Comparison of ENCODE assay signal across 8 cellular contexts in genomic region chr2:231670892-231671616, GRCh38. TPM values are rescaled to one million over a fixed set of nuclear protein-coding genes. Genes with fewer than 3 reads are reported as not detected.
DNase-seq lines count a peak whose midpoint lies in the region; ATAC-seq and TF ChIP-seq lines count a peak whose summit lies in the region.

No MANE protein-coding gene starts in this region.

- ATAC-seq in HG03064 (IDR thresholded peaks at IDR 0.05; ENCODE audit: low read depth, unreplicated experiment) (peak; percentile 4), activated B cell treated with CpG ODN at 0.5 μM for 24 hours (ENCODE audit: low read depth) (peak; percentile 1)

- no peak overlapping the region for H3K4me2 ChIP-seq in mesendoderm (ENCODE audit: low read length)

- H3K79me1 ChIP-seq in mesendoderm (ENCODE audit: low read length), result no peaks in the 10 kb centered on the region

- peak overlapping the region; percentile 3 for H2BK120ac ChIP-seq in mesendoderm (ENCODE audit: low read depth, low read length)

- H3K23ac ChIP-seq in mesendoderm (ENCODE audit: low read length), result no peak overlapping the region

- intact Hi-C loops in activated B cell treated with CpG ODN at 0.5 μM for 24 hours (cut with micrococcal nuclease), result no loop called here

- POLR2A ChIA-PET in activated B cell treated with CpG ODN at 0.5 μM for 24 hours (lab: Charles Lee), result interaction anchor here (0.6 to 20.7 kb wide), 18 partner anchors 12 to 880 kb away, joined by 3 to 1242 read pairs (median 10); partner anchors contain the start of genes NCL and PTMA

- TF ChIP-seq CTCF in activated B cell treated with CpG ODN at 0.5 μM for 24 hours (IDR thresholded peaks at IDR 0.05), result no peak

- H3K27ac ChIP-seq in mesendoderm (ENCODE audit: low read depth, low read length), result peak overlapping the region; percentile 4

- no peaks in the 10 kb centered on the region for H3K79me2 ChIP-seq in mesendoderm (ENCODE audit: control insufficient read depth, insufficient read depth, low read length)

- H4K8ac ChIP-seq in mesendoderm (ENCODE audit: low read depth, low read length), result no peak overlapping the region

- H3K56ac ChIP-seq in mesendoderm (ENCODE audit: low read length), result peak overlapping the region; percentile 79

- no peaks in the 10 kb centered on the region for H3K27me3 ChIP-seq in mesendoderm (ENCODE audit: insufficient read depth, low read length, poor library complexity)

- no peaks in the 10 kb centered on the region for H3K9me3 Mint-ChIP-seq in activated B cell treated with CpG ODN at 0.5 μM for 24 hours

- H3K4me1 Mint-ChIP-seq in activated B cell treated with CpG ODN at 0.5 μM for 24 hours, result peaks cover 96% of the 10 kb centered on the region

- no CpG with 5 or more reads among the region's 8 CpGs for WGBS in mesendoderm (ENCODE audit: extremely low coverage, insufficient coverage, low lambda C conversion rate)

- peak overlapping the region; percentile 31 for H3K9ac ChIP-seq in mesendoderm (ENCODE audit: low read length)

- CTCF ChIA-PET in activated B cell treated with CpG ODN at 0.5 μM for 24 hours (lab: Charles Lee), result interaction anchor here (2.6 to 20.2 kb wide), 4 partner anchors 23 to 60 kb away, joined by 28 to 429 read pairs (median 228); partner anchors contain the start of gene PTMA

- peak overlapping the region; percentile 39 for H3K18ac ChIP-seq in mesendoderm (ENCODE audit: low read length)

- H3K36me3 ChIP-seq in mesendoderm (ENCODE audit: control insufficient read depth, insufficient read depth, low read length), result no peaks in the 10 kb centered on the region

- no peak overlapping the region for H2BK15ac ChIP-seq in mesendoderm (replicated peaks; ENCODE audit: low read depth)

- no peaks in the 10 kb centered on the region for H3K27me3 Mint-ChIP-seq in activated B cell treated with CpG ODN at 0.5 μM for 24 hours

- no peak overlapping the region for H3K4me3 ChIP-seq in mesendoderm (ENCODE audit: low read length)

- DNase-seq in DMS153 treated with DMSO at 0.1 percent for 48 hours (lab: John Stamatoyannopoulos, UW; ENCODE audit: unreplicated experiment), result peak; percentile 62
- DNase-seq in DMS153 (lab: John Stamatoyannopoulos, UW), result no peak
- no peak for DNase-seq in activated B cell treated with CpG ODN at 0.5 μM for 24 hours
- peak; percentile 74 for DNase-seq in mesendoderm
- DNase-seq in GOT3 (lab: John Stamatoyannopoulos, UW), result no peak
- no peak for DNase-seq in HPDE6-E6E7 (ENCODE audit: extremely low spot score)
- no peak for DNase-seq in stimulated activated CD8-positive, alpha-beta memory T cell treated with anti-CD3 and anti-CD28 coated beads, Interleukin-4, amount 100 ng/mL, for 48 hours

- H3K27ac Mint-ChIP-seq in activated B cell treated with CpG ODN at 0.5 μM for 24 hours, result peak overlapping the region; percentile 98

- no peak overlapping the region for H2BK5ac ChIP-seq in mesendoderm (ENCODE audit: low read length)

- H3K4ac ChIP-seq in mesendoderm (ENCODE audit: low read depth, low read length), result peak overlapping the region; percentile 1

- no peaks in the 10 kb centered on the region for H3K36me3 Mint-ChIP-seq in activated B cell treated with CpG ODN at 0.5 μM for 24 hours (ENCODE audit: low read depth)

- no peak overlapping the region for H4K5ac ChIP-seq in mesendoderm (ENCODE audit: low read length)

- H3K4me3 Mint-ChIP-seq in activated B cell treated with CpG ODN at 0.5 μM for 24 hours, result peak overlapping the region; percentile 85

- H3K4me1 ChIP-seq in mesendoderm (ENCODE audit: control insufficient read depth, low read depth, low read length), result peaks cover 16% of the 10 kb centered on the region

- H2AK5ac ChIP-seq in mesendoderm (ENCODE audit: low read length), result peak overlapping the region; percentile 15

RNA-seq across cellular contexts. Expression of gene PTMA, which starts 37.3 kb away (rescaled TPM):
- total RNA-seq in activated B cell treated with CpG ODN at 0.5 μM for 24 hours, result 1,531 and 1,680 TPM in 2 replicates
- 4,557 TPM for polyA plus RNA-seq in mesendoderm (2013, experiment 1 of 2)
- polyA plus RNA-seq in mesendoderm (2013, experiment 2 of 2), result 4,676 TPM

Comparison
In these comparisons a context has a peak if more than half of its experiments do, and no peak if none do; other contexts are left out.
1. DNase-seq: peak in DMS153 treated with DMSO at 0.1 percent for 48 hours (single experiment) and mesendoderm (single experiment); none in DMS153 (single experiment), activated B cell treated with CpG ODN at 0.5 μM for 24 hours (single experiment), GOT3 (single experiment), HPDE6-E6E7 (single experiment) and stimulated activated CD8-positive, alpha-beta memory T cell treated with anti-CD3 and anti-CD28 coated beads, Interleukin-4, amount 100 ng/mL, for 48 hours (single experiment).